In genomic region chr18:40440088-40440487, GRCh38 we compare ENCODE assay signal across 32 cellular contexts.
"Had no signal": no experiment of that assay in that cellular context is flagged by ENCODE, and none has a peak within 500 bp of the region (broad histone marks: within the 10 kb centered on the region; RNA-seq: fewer than 3 reads in every experiment).

No MANE protein-coding gene starts in this region.

- H3K27me3 ChIP-seq: adrenal gland, ascending aorta, breast epithelium, dorsolateral prefrontal cortex had no signal

- H3K9me3 ChIP-seq: ascending aorta, breast epithelium had no signal

- H3K4me1 ChIP-seq: adrenal gland, ascending aorta, breast epithelium had no signal

- H3K4me1 Mint-ChIP-seq: activated CD4-positive, alpha-beta T cell treated with anti-CD3 and anti-CD28 coated beads for 36 hours; activated CD4-positive, alpha-beta T cell treated with anti-CD3 and anti-CD28 coated beads, Interleukin-2, amount 10 ng/mL, durations not matched to agents 24 days and 14 days; activated CD8-positive, alpha-beta memory T cell treated with anti-CD3 and anti-CD28 coated beads, Interleukin-2, amount 10 ng/mL, durations not matched to agents 7 days and 5 days; activated naive CD4-positive, alpha-beta T cell treated with anti-CD3 and anti-CD28 coated beads, Interleukin-2, amount 50 U/mL, for 24 hours; activated naive CD8-positive, alpha-beta T cell treated with anti-CD3 and anti-CD28 coated beads for 36 hours; activated naive CD8-positive, alpha-beta T cell treated with anti-CD3 and anti-CD28 coated beads, Interleukin-2, amount 50 U/mL, for 24 hours; central memory CD8-positive, alpha-beta T cell had no signal

- H3K9me3 Mint-ChIP-seq: activated CD4-positive, alpha-beta T cell treated with anti-CD3 and anti-CD28 coated beads, Interleukin-2, amount 10 ng/mL, durations not matched to agents 24 days and 14 days; brain; dendritic cell treated with granulocyte-macrophage colony-stimulating factor and Interleukin-4, amounts not matched to agents 40 ng/mL and 50 ng/mL, for 4 days; endodermal cell had no signal

- H3K36me3 ChIP-seq: adrenal gland, ascending aorta, breast epithelium had no signal

- ATAC-seq: activated CD4-positive, alpha-beta T cell treated with anti-CD3 and anti-CD28 coated beads for 36 hours; activated CD8-positive, alpha-beta memory T cell treated with anti-CD3 and anti-CD28 coated beads, Interleukin-2, amount 10 ng/mL, durations not matched to agents 7 days and 5 days; activated CD8-positive, alpha-beta T cell treated with anti-CD3 and anti-CD28 coated beads, Interleukin-2, amount 10 ng/mL, durations not matched to agents 7 days and 5 days; activated naive CD8-positive, alpha-beta T cell treated with anti-CD3 and anti-CD28 coated beads, Interleukin-2, amount 50 U/mL, for 24 hours; esophagus mucosa had no signal

- H3K27ac ChIP-seq: adrenal gland, ascending aorta, breast epithelium, coronary artery, dorsolateral prefrontal cortex had no signal

- H3K27ac Mint-ChIP-seq: activated CD4-positive, alpha-beta memory T cell treated with anti-CD3 and anti-CD28 coated beads for 36 hours; activated CD4-positive, alpha-beta T cell treated with anti-CD3 and anti-CD28 coated beads for 36 hours; activated CD4-positive, alpha-beta T cell treated with anti-CD3 and anti-CD28 coated beads, Interleukin-2, amount 10 ng/mL, durations not matched to agents 24 days and 14 days; activated CD8-positive, alpha-beta memory T cell treated with anti-CD3 and anti-CD28 coated beads, Interleukin-2, amount 10 ng/mL, durations not matched to agents 7 days and 5 days; activated CD8-positive, alpha-beta T cell treated with anti-CD3 and anti-CD28 coated beads, Interleukin-2, amount 10 ng/mL, durations not matched to agents 7 days and 5 days; activated naive CD4-positive, alpha-beta T cell treated with anti-CD3 and anti-CD28 coated beads for 36 hours; activated naive CD4-positive, alpha-beta T cell treated with anti-CD3 and anti-CD28 coated beads, Interleukin-2, amount 50 U/mL, for 24 hours; activated naive CD8-positive, alpha-beta T cell treated with anti-CD3 and anti-CD28 coated beads for 36 hours; activated naive CD8-positive, alpha-beta T cell treated with anti-CD3 and anti-CD28 coated beads, Interleukin-2, amount 50 U/mL, for 24 hours; activated T-helper 1 cell treated with anti-CD3 and anti-CD28 coated beads, Interleukin-12 subunit alpha, Interleukin-12 subunit beta, Interleukin-2, Interleukin-4 antibody, amounts not matched to agents 30 ng/mL and 10 ng/mL and 1 ng/mL, durations not matched to agents 14 hours and 24 hours and 36 hours; activated T-helper 2 cell treated with anti-CD3 and anti-CD28 coated beads, Interferon-gamma antibody, Interleukin-2, Interleukin-4, amounts not matched to agents 10 μg/mL and 5 μg/mL and 100 μg/mL, durations not matched to agents 14 hours and 24 hours and 36 hours; brain; dendritic cell treated with granulocyte-macrophage colony-stimulating factor and Interleukin-4, amounts not matched to agents 40 ng/mL and 50 ng/mL, for 4 days; endodermal cell had no signal

- H3K4me3 Mint-ChIP-seq: activated CD4-positive, alpha-beta memory T cell treated with anti-CD3 and anti-CD28 coated beads for 36 hours; activated CD4-positive, alpha-beta T cell treated with anti-CD3 and anti-CD28 coated beads for 36 hours; activated CD4-positive, alpha-beta T cell treated with anti-CD3 and anti-CD28 coated beads, Interleukin-2, amount 10 ng/mL, durations not matched to agents 24 days and 14 days; activated CD8-positive, alpha-beta memory T cell treated with anti-CD3 and anti-CD28 coated beads, Interleukin-2, amount 10 ng/mL, durations not matched to agents 7 days and 5 days; activated CD8-positive, alpha-beta T cell treated with anti-CD3 and anti-CD28 coated beads, Interleukin-2, amount 10 ng/mL, durations not matched to agents 7 days and 5 days; activated naive CD4-positive, alpha-beta T cell treated with anti-CD3 and anti-CD28 coated beads for 36 hours; activated naive CD4-positive, alpha-beta T cell treated with anti-CD3 and anti-CD28 coated beads, Interleukin-2, amount 50 U/mL, for 24 hours; activated naive CD8-positive, alpha-beta T cell treated with anti-CD3 and anti-CD28 coated beads for 36 hours; activated naive CD8-positive, alpha-beta T cell treated with anti-CD3 and anti-CD28 coated beads, Interleukin-2, amount 50 U/mL, for 24 hours; activated T-helper 1 cell treated with anti-CD3 and anti-CD28 coated beads, Interleukin-12 subunit alpha, Interleukin-12 subunit beta, Interleukin-2, Interleukin-4 antibody, amounts not matched to agents 30 ng/mL and 10 ng/mL and 1 ng/mL, durations not matched to agents 14 hours and 24 hours and 36 hours; brain; central memory CD8-positive, alpha-beta T cell; dendritic cell treated with granulocyte-macrophage colony-stimulating factor and Interleukin-4, amounts not matched to agents 40 ng/mL and 50 ng/mL, for 4 days; endodermal cell had no signal

- H3K4me3 ChIP-seq: adrenal gland, ascending aorta, breast epithelium, coronary artery, dorsolateral prefrontal cortex had no signal

- H3K27me3 Mint-ChIP-seq: activated CD4-positive, alpha-beta memory T cell treated with anti-CD3 and anti-CD28 coated beads for 36 hours; activated CD4-positive, alpha-beta T cell treated with anti-CD3 and anti-CD28 coated beads for 36 hours; activated CD4-positive, alpha-beta T cell treated with anti-CD3 and anti-CD28 coated beads, Interleukin-2, amount 10 ng/mL, durations not matched to agents 24 days and 14 days; activated CD8-positive, alpha-beta memory T cell treated with anti-CD3 and anti-CD28 coated beads, Interleukin-2, amount 10 ng/mL, durations not matched to agents 7 days and 5 days; activated naive CD4-positive, alpha-beta T cell treated with anti-CD3 and anti-CD28 coated beads, Interleukin-2, amount 50 U/mL, for 24 hours; activated naive CD8-positive, alpha-beta T cell treated with anti-CD3 and anti-CD28 coated beads for 36 hours; activated naive CD8-positive, alpha-beta T cell treated with anti-CD3 and anti-CD28 coated beads, Interleukin-2, amount 50 U/mL, for 24 hours; brain; central memory CD8-positive, alpha-beta T cell; dendritic cell treated with granulocyte-macrophage colony-stimulating factor and Interleukin-4, amounts not matched to agents 40 ng/mL and 50 ng/mL, for 4 days had no signal

- DNase-seq: activated CD4-positive, alpha-beta memory T cell treated with anti-CD3 and anti-CD28 coated beads for 36 hours; activated CD4-positive, alpha-beta T cell treated with anti-CD3 and anti-CD28 coated beads for 36 hours; activated CD4-positive, alpha-beta T cell treated with anti-CD3 and anti-CD28 coated beads, Interleukin-2, amount 10 ng/mL, durations not matched to agents 24 days and 14 days; activated CD4-positive, CD25-positive, alpha-beta regulatory T cell; activated CD4-positive, CD25-positive, alpha-beta regulatory T cell treated with anti-CD3 and anti-CD28 coated beads, Interleukin-2, amount 50 U/mL, for 72 hours; activated CD8-positive, alpha-beta memory T cell treated with anti-CD3 and anti-CD28 coated beads, Interleukin-2, amount 10 ng/mL, durations not matched to agents 7 days and 5 days; activated CD8-positive, alpha-beta memory T cell treated with anti-CD3 and anti-CD28 coated beads, Interleukin-2, amount 50 U/mL, for 4 hours; activated CD8-positive, alpha-beta T cell treated with anti-CD3 and anti-CD28 coated beads, Interleukin-2, amount 10 ng/mL, durations not matched to agents 7 days and 5 days; activated effector memory CD4-positive, alpha-beta T cell treated with anti-CD3 and anti-CD28 coated beads, Interleukin-2, amount 50 U/mL, for 16 hours; activated naive CD4-positive, alpha-beta T cell treated with anti-CD3 and anti-CD28 coated beads for 36 hours; activated naive CD8-positive, alpha-beta T cell treated with anti-CD3 and anti-CD28 coated beads for 36 hours; activated naive CD8-positive, alpha-beta T cell treated with anti-CD3 and anti-CD28 coated beads, Interleukin-2, amount 50 U/mL, for 24 hours; activated T-cell treated with anti-CD3 and anti-CD28 coated beads, Interleukin-2, amount 50 U/mL, for 1 hour; activated T-cell treated with anti-CD3 and anti-CD28 coated beads, Interleukin-2, amount 50 U/mL, for 48 hours; adrenal gland; dorsolateral prefrontal cortex; effector memory CD4-positive, alpha-beta T cell; endodermal cell; foreskin fibroblast; head of caudate nucleus; T-helper 2 cell had no signal

- FAIRE-seq: frontal cortex had no signal

- H3K36me3 Mint-ChIP-seq: activated CD4-positive, alpha-beta memory T cell treated with anti-CD3 and anti-CD28 coated beads for 36 hours; activated CD8-positive, alpha-beta memory T cell treated with anti-CD3 and anti-CD28 coated beads, Interleukin-2, amount 10 ng/mL, durations not matched to agents 7 days and 5 days; activated naive CD4-positive, alpha-beta T cell treated with anti-CD3 and anti-CD28 coated beads, Interleukin-2, amount 50 U/mL, for 24 hours; activated naive CD8-positive, alpha-beta T cell treated with anti-CD3 and anti-CD28 coated beads for 36 hours; brain had no signal
